ENCODE assay signal across 18 cellular contexts in genomic region chr11:95829580-95830259, GRCh38. TPM values are rescaled to one million over a fixed set of nuclear protein-coding genes. Genes with fewer than 3 reads are reported as not detected.
DNase-seq lines count a peak whose midpoint lies in the region; ATAC-seq and TF ChIP-seq lines count a peak whose summit lies in the region.
"Had no signal": no experiment of that assay in that cellular context is flagged by ENCODE, and none has a peak within 500 bp of the region (broad histone marks: within the 10 kb centered on the region; RNA-seq: fewer than 3 reads in every experiment).

No MANE protein-coding gene starts in this region.

- H3K18ac ChIP-seq in mesendoderm (ENCODE audit: low read length), result no peak overlapping the region

- H3K36me3 Mint-ChIP-seq in activated B cell treated with CpG ODN at 0.5 μM for 24 hours (ENCODE audit: low read depth), result peaks cover 67% of the 10 kb centered on the region
- peaks cover 67% of the 10 kb centered on the region for H3K36me3 Mint-ChIP-seq in nephron progenitor cell (ENCODE audit: low read depth)

- H3K4me3 ChIP-seq in fibroblast of pulmonary artery (replicated peaks; ENCODE audit: low read depth, low read length) (no peak overlapping the region), mesendoderm (ENCODE audit: low read length) (no peak overlapping the region)
- H3K4me3 ChIP-seq: BLaER1 treated with 17β-estradiol and CSF1 and Interleukin-3, amounts not matched to agents 10 nM and 100 nM; colonic mucosa; lower lobe of right lung; neural progenitor cell; right lobe of liver; vagina had no signal

- H3K56ac ChIP-seq in mesendoderm (ENCODE audit: low read length), result no peak overlapping the region

- DNase-seq in AG08396 (ENCODE audit: low spot score) (peak; percentile 7), EH (ENCODE audit: low read depth) (peak; percentile 19), activated B cell treated with CpG ODN at 0.5 μM for 24 hours (no peak), fibroblast of pulmonary artery (ENCODE audit: low read depth) (peak; percentile 20), mesendoderm (no peak), NCI-H2029 (lab: John Stamatoyannopoulos, UW) (no peak), nephron progenitor cell (no peak)
- DNase-seq: activated naive CD8-positive, alpha-beta T cell treated with anti-CD3 and anti-CD28 coated beads, Interleukin-2, amount 10 ng/mL, durations not matched to agents 7 days and 5 days; colonic mucosa; lower lobe of right lung; NCI-H1105; NCI-H524 treated with DMSO at 0.1 percent for 48 hours; right lobe of liver; stimulated activated naive CD4-positive, alpha-beta T cell had no signal

- H3K23ac ChIP-seq in mesendoderm (ENCODE audit: low read length), result no peak overlapping the region

- no peak overlapping the region for H3K27ac ChIP-seq in mesendoderm (ENCODE audit: low read depth, low read length)
- H3K27ac ChIP-seq: BLaER1 treated with 17β-estradiol and CSF1 and Interleukin-3, amounts not matched to agents 10 nM and 100 nM; colonic mucosa; lower lobe of right lung; neural progenitor cell; right lobe of liver; vagina had no signal

- no peak overlapping the region for H2BK120ac ChIP-seq in mesendoderm (ENCODE audit: low read depth, low read length)

- no peaks in the 10 kb centered on the region for H3K27me3 ChIP-seq in mesendoderm (ENCODE audit: insufficient read depth, low read length, poor library complexity)
- H3K27me3 ChIP-seq: BLaER1 treated with 17β-estradiol and CSF1 and Interleukin-3, amounts not matched to agents 10 nM and 100 nM; colonic mucosa; neural progenitor cell; right lobe of liver; vagina had no signal

- peak overlapping the region; percentile 5 for H3K27ac Mint-ChIP-seq in activated B cell treated with CpG ODN at 0.5 μM for 24 hours
- H3K27ac Mint-ChIP-seq in nephron progenitor cell, result no peak overlapping the region
- H3K27ac Mint-ChIP-seq: activated naive CD8-positive, alpha-beta T cell treated with anti-CD3 and anti-CD28 coated beads, Interleukin-2, amount 10 ng/mL, durations not matched to agents 7 days and 5 days; neural progenitor cell had no signal

- no peak overlapping the region for H2BK5ac ChIP-seq in mesendoderm (ENCODE audit: low read length)

- intact Hi-C loops in activated B cell treated with CpG ODN at 0.5 μM for 24 hours (cut with micrococcal nuclease), result no loop called here

- no peaks in the 10 kb centered on the region for H3K9me3 Mint-ChIP-seq in activated B cell treated with CpG ODN at 0.5 μM for 24 hours
- no peaks in the 10 kb centered on the region for H3K9me3 Mint-ChIP-seq in nephron progenitor cell
- H3K9me3 Mint-ChIP-seq: activated naive CD8-positive, alpha-beta T cell treated with anti-CD3 and anti-CD28 coated beads, Interleukin-2, amount 10 ng/mL, durations not matched to agents 7 days and 5 days; neural progenitor cell had no signal

- no peak overlapping the region for H4K8ac ChIP-seq in mesendoderm (ENCODE audit: low read depth, low read length)

- CTCF ChIA-PET in activated B cell treated with CpG ODN at 0.5 μM for 24 hours (lab: Charles Lee), result interaction anchor here (0.8 kb wide), 1 partner anchor 597 kb away, joined by 3 read pairs; no protein-coding TSS in a partner anchor

- no peaks in the 10 kb centered on the region for H3K4me1 ChIP-seq in mesendoderm (ENCODE audit: control insufficient read depth, low read depth, low read length)
- H3K4me1 ChIP-seq: BLaER1 treated with 17β-estradiol and CSF1 and Interleukin-3, amounts not matched to agents 10 nM and 100 nM; colonic mucosa; lower lobe of right lung; neural progenitor cell; right lobe of liver had no signal

- H3K9ac ChIP-seq in mesendoderm (ENCODE audit: low read length), result no peak overlapping the region
- H3K9ac ChIP-seq: BLaER1 treated with 17β-estradiol and CSF1 and Interleukin-3, amounts not matched to agents 10 nM and 100 nM; neural progenitor cell had no signal

- H3K4me3 Mint-ChIP-seq in activated B cell treated with CpG ODN at 0.5 μM for 24 hours (no peak overlapping the region), nephron progenitor cell (no peak overlapping the region)
- H3K4me3 Mint-ChIP-seq: activated naive CD8-positive, alpha-beta T cell treated with anti-CD3 and anti-CD28 coated beads, Interleukin-2, amount 10 ng/mL, durations not matched to agents 7 days and 5 days; neural progenitor cell had no signal

- no peaks in the 10 kb centered on the region for H3K79me1 ChIP-seq in mesendoderm (ENCODE audit: low read length)

- no CpG with 5 or more reads among the region's 1 CpG for WGBS in mesendoderm (ENCODE audit: extremely low coverage, insufficient coverage, low lambda C conversion rate)

- POLR2A ChIA-PET in activated B cell treated with CpG ODN at 0.5 μM for 24 hours (lab: Charles Lee), result interaction anchor here (0.7 kb wide), 1 partner anchor 560 kb away, joined by 3 read pairs; the partner anchor contains the start of gene JRKL

- H3K27me3 Mint-ChIP-seq in activated B cell treated with CpG ODN at 0.5 μM for 24 hours (no peaks in the 10 kb centered on the region), nephron progenitor cell (ENCODE audit: low read depth, poor library complexity) (no peaks in the 10 kb centered on the region)
- H3K27me3 Mint-ChIP-seq: activated naive CD8-positive, alpha-beta T cell treated with anti-CD3 and anti-CD28 coated beads, Interleukin-2, amount 10 ng/mL, durations not matched to agents 7 days and 5 days had no signal

- no peaks in the 10 kb centered on the region for H3K79me2 ChIP-seq in mesendoderm (ENCODE audit: control insufficient read depth, insufficient read depth, low read length)

- no peak overlapping the region for H2BK15ac ChIP-seq in mesendoderm (replicated peaks; ENCODE audit: low read depth)

- TF ChIP-seq CTCF in activated B cell treated with CpG ODN at 0.5 μM for 24 hours (IDR thresholded peaks at IDR 0.05), result no peak
- no peak for TF ChIP-seq CTCF in fibroblast of pulmonary artery (IDR thresholded peaks at IDR 0.05; ENCODE audit: low read length, missing control alignments)
- no peak for TF ChIP-seq CTCF in nephron progenitor cell (IDR thresholded peaks at IDR 0.05)

- ATAC-seq in activated B cell treated with CpG ODN at 0.5 μM for 24 hours (ENCODE audit: low read depth), result no peak
- no peak for ATAC-seq in GM18868 (IDR thresholded peaks at IDR 0.05; ENCODE audit: unreplicated experiment)
- ATAC-seq: lower lobe of right lung, right lobe of liver had no signal

- H3K4me1 Mint-ChIP-seq in activated B cell treated with CpG ODN at 0.5 μM for 24 hours, result peaks cover 2% of the 10 kb centered on the region
- H3K4me1 Mint-ChIP-seq in nephron progenitor cell, result no peaks in the 10 kb centered on the region
- H3K4me1 Mint-ChIP-seq: neural progenitor cell had no signal

- H4K5ac ChIP-seq in mesendoderm (ENCODE audit: low read length), result no peak overlapping the region

- H3K4me2 ChIP-seq in mesendoderm (ENCODE audit: low read length), result no peak overlapping the region
- H3K4me2 ChIP-seq: BLaER1 treated with 17β-estradiol and CSF1 and Interleukin-3, amounts not matched to agents 10 nM and 100 nM; neural progenitor cell had no signal

- H3K36me3 ChIP-seq in mesendoderm (ENCODE audit: control insufficient read depth, insufficient read depth, low read length), result peaks cover 4% of the 10 kb centered on the region
- H3K36me3 ChIP-seq: colonic mucosa had no signal

- no peak overlapping the region for H3K4ac ChIP-seq in mesendoderm (ENCODE audit: low read depth, low read length)

- H2AK5ac ChIP-seq in mesendoderm (ENCODE audit: low read length), result no peak overlapping the region

RNA-seq across cellular contexts. Expression of gene CEP57, which starts 39.4 kb away (rescaled TPM):
- total RNA-seq in activated B cell treated with CpG ODN at 0.5 μM for 24 hours, result 52.6 and 53.7 TPM in 2 replicates
- 43.5 TPM for polyA plus RNA-seq in mesendoderm (2013, experiment 1 of 2)
- polyA plus RNA-seq in mesendoderm (2013, experiment 2 of 2), result 43.5 TPM

RNA-seq across cellular contexts. Expression of gene FAM76B, which starts 40.1 kb away (rescaled TPM):
- 47.4 and 53.0 TPM in 2 replicates for total RNA-seq in activated B cell treated with CpG ODN at 0.5 μM for 24 hours
- 27.2 TPM for polyA plus RNA-seq in mesendoderm (2013, experiment 1 of 2)
- polyA plus RNA-seq in mesendoderm (2013, experiment 2 of 2), result 24.3 TPM

Comparison
In these comparisons a context has a peak if more than half of its experiments do, and no peak if none do; other contexts are left out.
1. DNase-seq: peak in AG08396 (single experiment), EH (single experiment) and fibroblast of pulmonary artery (single experiment); none in activated B cell treated with CpG ODN at 0.5 μM for 24 hours (single experiment), mesendoderm (single experiment), NCI-H2029 (single experiment) and nephron progenitor cell (single experiment).